Comparison of ENCODE assay signal across 1 cellular context in genomic region chr17:81926451-81927144, GRCh38.
A peak's percentile ranks its signal among the peaks of the same experiment; 100 is the strongest.
TF ChIP-seq lines count a peak whose summit lies in the region.

No MANE protein-coding gene starts in this region.

TF ChIP-seq in HepG2, 621 proteins besides CTCF, POLR2A, EP300 and RAD21 (continued from another document and continues in another):
- TF ChIP-seq PAXIP1 (CRISPR knock-in tag; conservative IDR thresholded peaks at IDR 0.05) (peak; percentile 72), HNRNPL (IDR thresholded peaks at IDR 0.05; ENCODE audit: low read depth, low read length) (peak; percentile 86), ATF7 (IDR thresholded peaks at IDR 0.05) (no peak), ATF7 (CRISPR knock-in tag; IDR thresholded peaks at IDR 0.05) (peak; percentile 29; the same call in 1 of the 2 replicates), ZNF501 (CRISPR knock-in tag; IDR thresholded peaks at IDR 0.05) (peak; percentile 69; the same call in 1 of the 2 replicates), GMEB2 (CRISPR knock-in tag; IDR thresholded peaks at IDR 0.05; ENCODE audit: low read depth) (no peak), ZNF335 (CRISPR knock-in tag; IDR thresholded peaks at IDR 0.05) (peak; percentile 29; the same call in 1 of the 2 replicates), DZIP1 (CRISPR knock-in tag; IDR thresholded peaks at IDR 0.05) (peak; percentile 26; the same call in 1 of the 2 replicates), SNAI1 (CRISPR knock-in tag; IDR thresholded peaks at IDR 0.05; ENCODE audit: borderline replicate concordance) (peak; percentile 98), ZNF138 (CRISPR knock-in tag; IDR thresholded peaks at IDR 0.05; ENCODE audit: low read depth) (0 out of 2 replicates have a peak, but pooled peaks have one; percentile 33), SAP130 (CRISPR knock-in tag; IDR thresholded peaks at IDR 0.05; ENCODE audit: low read depth) (peak; percentile 97), PRDM10 (CRISPR knock-in tag; IDR thresholded peaks at IDR 0.05; ENCODE audit: low read depth) (0 out of 2 replicates have a peak, but pooled peaks have one; percentile 56), TSC22D2 (CRISPR knock-in tag; IDR thresholded peaks at IDR 0.05; ENCODE audit: borderline replicate concordance) (0 out of 2 replicates have a peak, but pooled peaks have one; percentile 5), NFE2L1 (CRISPR knock-in tag; IDR thresholded peaks at IDR 0.05; ENCODE audit: borderline replicate concordance) (peak; percentile 82; the same call in 1 of the 2 replicates), ZNF598 (CRISPR knock-in tag; IDR thresholded peaks at IDR 0.05; ENCODE audit: borderline replicate concordance) (peak; percentile 79; the same call in 1 of the 2 replicates), KDM5B (CRISPR knock-in tag; IDR thresholded peaks at IDR 0.05; ENCODE audit: borderline replicate concordance) (0 out of 2 replicates have a peak, but pooled peaks have one; percentile 18), RBFOX2 (IDR thresholded peaks at IDR 0.05; ENCODE audit: low read depth, low read length) (peak; percentile 85; the same call in 1 of the 2 replicates), ZFP37 (CRISPR knock-in tag; IDR thresholded peaks at IDR 0.05; ENCODE audit: borderline replicate concordance) (peak; percentile 61; the same call in 1 of the 2 replicates), CHD2 (IDR thresholded peaks at IDR 0.05; ENCODE audit: low read depth, low read length) (peak; percentile 13; the same call in 1 of the 2 replicates), ARNTL (CRISPR knock-in tag; IDR thresholded peaks at IDR 0.05) (peak; percentile 62; the same call in 1 of the 2 replicates), NFYC (CRISPR knock-in tag; IDR thresholded peaks at IDR 0.05) (peak; percentile 45), ZNF607 (CRISPR knock-in tag; IDR thresholded peaks at IDR 0.05; ENCODE audit: borderline replicate concordance) (0 out of 2 replicates have a peak, but pooled peaks have one; percentile 23), YEATS2 (CRISPR knock-in tag; IDR thresholded peaks at IDR 0.05; ENCODE audit: borderline replicate concordance) (peak; percentile 52; the same call in 1 of the 2 replicates), ZNF790 (CRISPR knock-in tag; IDR thresholded peaks at IDR 0.05; ENCODE audit: borderline replicate concordance) (no peak), ZFX (CRISPR knock-in tag; IDR thresholded peaks at IDR 0.05; ENCODE audit: low read depth) (peak; percentile 65), KAT2B (IDR thresholded peaks at IDR 0.05; ENCODE audit: borderline replicate concordance, low read depth, low read length) (no peak), PHF8 (CRISPR knock-in tag; IDR thresholded peaks at IDR 0.05) (peak; percentile 57)
- TF ChIP-seq, protein P1, sequence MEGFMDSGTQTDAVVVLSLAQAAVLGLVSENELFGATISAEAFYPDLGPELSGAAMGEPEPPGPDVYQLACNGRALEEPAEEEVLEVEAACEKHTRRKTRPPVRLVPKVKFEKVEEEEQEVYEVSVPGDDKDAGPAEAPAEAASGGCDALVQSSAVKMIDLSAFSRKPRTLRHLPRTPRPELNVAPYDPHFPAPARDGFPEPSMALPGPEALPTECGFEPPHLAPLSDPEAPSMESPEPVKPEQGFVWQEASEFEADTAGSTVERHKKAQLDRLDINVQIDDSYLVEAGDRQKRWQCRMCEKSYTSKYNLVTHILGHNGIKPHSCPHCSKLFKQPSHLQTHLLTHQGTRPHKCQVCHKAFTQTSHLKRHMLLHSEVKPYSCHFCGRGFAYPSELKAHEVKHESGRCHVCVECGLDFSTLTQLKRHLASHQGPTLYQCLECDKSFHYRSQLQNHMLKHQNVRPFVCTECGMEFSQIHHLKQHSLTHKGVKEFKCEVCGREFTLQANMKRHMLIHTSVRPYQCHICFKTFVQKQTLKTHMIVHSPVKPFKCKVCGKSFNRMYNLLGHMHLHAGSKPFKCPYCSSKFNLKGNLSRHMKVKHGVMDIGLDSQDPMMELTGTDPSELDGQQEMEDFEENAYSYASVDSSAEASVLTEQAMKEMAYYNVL (CRISPR knock-in tag; IDR thresholded peaks at IDR 0.05; ENCODE audit: borderline replicate concordance) = 0 out of 2 replicates have a peak, but pooled peaks have one; percentile 56
- TF ChIP-seq, protein P2, sequence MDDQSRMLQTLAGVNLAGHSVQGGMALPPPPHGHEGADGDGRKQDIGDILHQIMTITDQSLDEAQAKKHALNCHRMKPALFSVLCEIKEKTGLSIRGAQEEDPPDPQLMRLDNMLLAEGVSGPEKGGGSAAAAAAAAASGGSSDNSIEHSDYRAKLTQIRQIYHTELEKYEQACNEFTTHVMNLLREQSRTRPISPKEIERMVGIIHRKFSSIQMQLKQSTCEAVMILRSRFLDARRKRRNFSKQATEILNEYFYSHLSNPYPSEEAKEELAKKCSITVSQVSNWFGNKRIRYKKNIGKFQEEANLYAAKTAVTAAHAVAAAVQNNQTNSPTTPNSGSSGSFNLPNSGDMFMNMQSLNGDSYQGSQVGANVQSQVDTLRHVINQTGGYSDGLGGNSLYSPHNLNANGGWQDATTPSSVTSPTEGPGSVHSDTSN (CRISPR knock-in tag; IDR thresholded peaks at IDR 0.05; ENCODE audit: borderline replicate concordance) = no peak
- TF ChIP-seq, protein P3, sequence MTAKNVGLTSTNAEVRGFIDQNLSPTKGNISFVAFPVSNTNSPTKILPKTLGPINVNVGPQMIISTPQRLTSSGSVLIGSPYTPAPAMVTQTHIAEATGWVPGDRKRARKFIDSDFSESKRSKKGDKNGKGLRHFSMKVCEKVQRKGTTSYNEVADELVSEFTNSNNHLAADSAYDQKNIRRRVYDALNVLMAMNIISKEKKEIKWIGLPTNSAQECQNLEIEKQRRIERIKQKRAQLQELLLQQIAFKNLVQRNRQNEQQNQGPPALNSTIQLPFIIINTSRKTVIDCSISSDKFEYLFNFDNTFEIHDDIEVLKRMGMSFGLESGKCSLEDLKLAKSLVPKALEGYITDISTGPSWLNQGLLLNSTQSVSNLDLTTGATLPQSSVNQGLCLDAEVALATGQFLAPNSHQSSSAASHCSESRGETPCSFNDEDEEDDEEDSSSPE (CRISPR knock-in tag; IDR thresholded peaks at IDR 0.05) = 0 out of 2 replicates have a peak, but pooled peaks have one; percentile 39
- TF ChIP-seq, protein P4, sequence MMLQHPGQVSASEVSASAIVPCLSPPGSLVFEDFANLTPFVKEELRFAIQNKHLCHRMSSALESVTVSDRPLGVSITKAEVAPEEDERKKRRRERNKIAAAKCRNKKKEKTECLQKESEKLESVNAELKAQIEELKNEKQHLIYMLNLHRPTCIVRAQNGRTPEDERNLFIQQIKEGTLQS (CRISPR knock-in tag; IDR thresholded peaks at IDR 0.05) = peak; percentile 58; the same call in 1 of the 2 replicates
- TF ChIP-seq, protein P5, sequence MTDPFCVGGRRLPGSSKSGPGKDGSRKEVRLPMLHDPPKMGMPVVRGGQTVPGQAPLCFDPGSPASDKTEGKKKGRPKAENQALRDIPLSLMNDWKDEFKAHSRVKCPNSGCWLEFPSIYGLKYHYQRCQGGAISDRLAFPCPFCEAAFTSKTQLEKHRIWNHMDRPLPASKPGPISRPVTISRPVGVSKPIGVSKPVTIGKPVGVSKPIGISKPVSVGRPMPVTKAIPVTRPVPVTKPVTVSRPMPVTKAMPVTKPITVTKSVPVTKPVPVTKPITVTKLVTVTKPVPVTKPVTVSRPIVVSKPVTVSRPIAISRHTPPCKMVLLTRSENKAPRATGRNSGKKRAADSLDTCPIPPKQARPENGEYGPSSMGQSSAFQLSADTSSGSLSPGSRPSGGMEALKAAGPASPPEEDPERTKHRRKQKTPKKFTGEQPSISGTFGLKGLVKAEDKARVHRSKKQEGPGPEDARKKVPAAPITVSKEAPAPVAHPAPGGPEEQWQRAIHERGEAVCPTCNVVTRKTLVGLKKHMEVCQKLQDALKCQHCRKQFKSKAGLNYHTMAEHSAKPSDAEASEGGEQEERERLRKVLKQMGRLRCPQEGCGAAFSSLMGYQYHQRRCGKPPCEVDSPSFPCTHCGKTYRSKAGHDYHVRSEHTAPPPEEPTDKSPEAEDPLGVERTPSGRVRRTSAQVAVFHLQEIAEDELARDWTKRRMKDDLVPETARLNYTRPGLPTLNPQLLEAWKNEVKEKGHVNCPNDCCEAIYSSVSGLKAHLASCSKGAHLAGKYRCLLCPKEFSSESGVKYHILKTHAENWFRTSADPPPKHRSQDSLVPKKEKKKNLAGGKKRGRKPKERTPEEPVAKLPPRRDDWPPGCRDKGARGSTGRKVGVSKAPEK (CRISPR knock-in tag; IDR thresholded peaks at IDR 0.05; ENCODE audit: borderline replicate concordance) = no peak
- TF ChIP-seq, protein P6, sequence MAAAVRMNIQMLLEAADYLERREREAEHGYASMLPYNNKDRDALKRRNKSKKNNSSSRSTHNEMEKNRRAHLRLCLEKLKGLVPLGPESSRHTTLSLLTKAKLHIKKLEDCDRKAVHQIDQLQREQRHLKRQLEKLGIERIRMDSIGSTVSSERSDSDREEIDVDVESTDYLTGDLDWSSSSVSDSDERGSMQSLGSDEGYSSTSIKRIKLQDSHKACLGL (CRISPR knock-in tag; IDR thresholded peaks at IDR 0.05) = peak; percentile 83
